Comparison of ENCODE assay signal across 14 cellular contexts in the genomic region with DNA sequence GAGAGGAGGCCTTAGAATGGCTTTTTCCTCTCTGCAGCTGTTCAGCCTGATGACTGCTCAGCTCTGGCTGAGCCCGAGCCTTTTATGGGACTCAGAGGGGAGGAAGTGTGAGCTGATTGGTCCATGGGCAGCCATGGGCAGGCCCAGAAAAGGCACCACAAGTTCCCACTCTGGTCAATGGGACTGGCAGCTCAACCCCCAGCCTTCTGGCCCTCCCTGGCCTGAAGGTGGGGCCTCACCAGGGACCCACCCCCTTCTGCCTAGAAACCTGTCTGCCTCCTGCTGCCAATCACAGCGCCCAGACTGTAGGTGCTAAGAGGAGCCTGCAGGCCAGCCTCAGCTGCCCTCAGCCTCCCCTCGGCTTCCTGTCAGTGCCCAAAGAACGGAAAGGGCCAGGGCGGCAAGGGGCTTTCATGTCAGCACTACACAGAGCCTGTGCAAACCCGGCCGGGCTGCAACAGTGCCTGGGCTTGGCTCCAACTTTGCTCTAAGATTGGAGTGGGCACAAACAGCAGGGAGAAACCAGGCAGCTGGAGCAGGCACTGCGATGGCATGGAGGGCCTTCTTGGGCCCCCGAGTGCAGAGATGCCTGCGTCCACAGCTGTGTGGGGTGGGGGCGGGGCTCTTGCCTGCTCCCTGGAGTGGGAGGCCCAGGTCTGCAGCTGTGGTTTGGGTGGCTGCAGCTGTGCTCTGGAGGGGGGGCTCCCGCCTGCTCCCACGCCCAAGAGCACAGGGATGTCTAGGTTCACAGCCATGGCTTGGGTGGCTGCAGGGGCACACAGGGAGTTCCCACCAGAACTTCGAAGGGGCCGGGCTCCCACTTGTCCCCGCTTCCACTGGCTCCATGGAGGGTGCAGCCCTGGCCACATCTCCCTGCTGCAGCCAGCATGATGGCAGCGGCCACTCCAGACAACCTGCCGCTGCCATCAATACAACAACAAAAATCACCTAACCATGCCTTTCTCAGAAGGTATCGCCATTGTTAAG.
DNase-seq lines count a peak whose midpoint lies in the region; ATAC-seq and TF ChIP-seq lines count a peak whose summit lies in the region.
"Had no signal": no experiment of that assay in that cellular context is flagged by ENCODE, and none has a peak within 500 bp of the region (broad histone marks: within the 10 kb centered on the region; RNA-seq: fewer than 3 reads in every experiment).

No MANE protein-coding gene starts in this region.

- H3K4me1 ChIP-seq in heart right ventricle: no peaks in the 10 kb centered on the region
- H3K4me1 ChIP-seq in effector memory CD4-positive, alpha-beta T cell (ENCODE audit: control insufficient read depth, insufficient read depth, low read length, poor library complexity, severe bottlenecking): no peaks in the 10 kb centered on the region
- no peaks in the 10 kb centered on the region for H3K4me1 ChIP-seq in suprapubic skin

- TF ChIP-seq POLR2A in suprapubic skin (IDR thresholded peaks at IDR 0.05): no peak

- DNase-seq in cardiac septum (ENCODE audit: low spot score) (peak; percentile 60), heart right ventricle (no peak), suprapubic skin (ENCODE audit: low spot score in 2 of 2) (peak; percentile 24 to 35), A172 (ENCODE audit: low spot score) (no peak), NCI-H345 (lab: John Stamatoyannopoulos, UW) (no peak)
- peak; percentile 41 for DNase-seq in Jurkat, Clone E6-1 (ENCODE audit: low read depth, low spot score)
- peak in 2 of 3 donors; percentile 2 to 5 for DNase-seq in effector memory CD4-positive, alpha-beta T cell
- DNase-seq: activated CD4-positive, CD25-positive, alpha-beta regulatory T cell; C1 segment of cervical spinal cord; NCI-H2029; small intestine; stimulated activated naive B cell treated with anti-CD40 and anti-IgM and Interleukin-4, amounts not matched to agents 10 μg/mL and 1 μg/mL and 100 μg/mL, for 72 hours had no signal

- intact Hi-C loops in cardiac septum (cut with DNase I): no loop called here
- intact Hi-C loops in heart right ventricle (cut with DNase I): no loop called here

- H3K9me3 ChIP-seq in heart right ventricle (no peaks in the 10 kb centered on the region), suprapubic skin (no peaks in the 10 kb centered on the region)
- H3K9me3 ChIP-seq in effector memory CD4-positive, alpha-beta T cell (ENCODE audit: control insufficient read depth, low read length): no peaks in the 10 kb centered on the region

- H3K36me3 ChIP-seq in heart right ventricle (no peaks in the 10 kb centered on the region), suprapubic skin (no peaks in the 10 kb centered on the region)
- no peaks in the 10 kb centered on the region for H3K36me3 ChIP-seq in effector memory CD4-positive, alpha-beta T cell (ENCODE audit: control insufficient read depth, insufficient read depth, low read length)

- H3K4me3 ChIP-seq in heart right ventricle (no peak overlapping the region), suprapubic skin (no peak overlapping the region)
- H3K4me3 ChIP-seq in Jurkat, Clone E6-1 (ENCODE audit: low read length): no peak overlapping the region
- H3K4me3 ChIP-seq in effector memory CD4-positive, alpha-beta T cell (ENCODE audit: insufficient read depth, low read depth, low read length, poor library complexity, severe bottlenecking): no peak overlapping the region
- H3K4me3 ChIP-seq: PC-9 had no signal

- ATAC-seq in heart right ventricle (no peak), HG03159 (IDR thresholded peaks at IDR 0.05; ENCODE audit: unreplicated experiment) (no peak)

- H3K27me3 ChIP-seq in heart right ventricle (peaks cover 0 to 46% (median 0%) of the 10 kb centered on the region in 7 donors), suprapubic skin (no peaks in the 10 kb centered on the region)
- no peaks in the 10 kb centered on the region for H3K27me3 ChIP-seq in effector memory CD4-positive, alpha-beta T cell (replicated peaks; ENCODE audit: control insufficient read depth, insufficient read depth, low read length, poor library complexity, severe bottlenecking)

- no peak for TF ChIP-seq EP300 in suprapubic skin (IDR thresholded peaks at IDR 0.05)

- no peak overlapping the region for H3K27ac ChIP-seq in heart right ventricle
- H3K27ac ChIP-seq in effector memory CD4-positive, alpha-beta T cell (ENCODE audit: insufficient read depth, low read length, poor library complexity, severe bottlenecking): no peak overlapping the region
- no peak overlapping the region for H3K27ac ChIP-seq in suprapubic skin
- H3K27ac ChIP-seq: PC-9 had no signal

- WGBS in heart right ventricle, 2 donors: 70 to 74% methylated on average over 17 to 19 of the region's 19 CpGs
- WGBS in suprapubic skin: 82% methylated on average over 7 of the region's 19 CpGs

- TF ChIP-seq CTCF in heart right ventricle (IDR thresholded peaks at IDR 0.05) (no peak), suprapubic skin (IDR thresholded peaks at IDR 0.05) (no peak)

Comparison
In these comparisons a context has a peak if more than half of its experiments do, and no peak if none do; other contexts are left out.
1. DNase-seq: peak in cardiac septum (single experiment), Jurkat, Clone E6-1 (single experiment), effector memory CD4-positive, alpha-beta T cell (2 of 3) and suprapubic skin (2 of 2); none in heart right ventricle (0 of 2), A172 (single experiment) and NCI-H345 (single experiment).